ENCODE assay signal across 23 cellular contexts in genomic region chr12:101021442-101021841, GRCh38.
A peak's percentile ranks its signal among the peaks of the same experiment; 100 is the strongest.
DNase-seq lines count a peak whose midpoint lies in the region; ATAC-seq, FAIRE-seq and TF ChIP-seq lines count a peak whose summit lies in the region.
"Had no signal": no experiment of that assay in that cellular context is flagged by ENCODE, and none has a peak within 500 bp of the region (broad histone marks: within the 10 kb centered on the region; RNA-seq: fewer than 3 reads in every experiment).

No MANE protein-coding gene starts in this region.

- H3K27me3 ChIP-seq in SK-N-SH (ENCODE audit: insufficient read depth) (no peaks in the 10 kb centered on the region), hepatocyte (no peaks in the 10 kb centered on the region)
- H3K27me3 ChIP-seq: BLaER1, tibial artery had no signal

- DNase-seq in SK-N-SH: no peak
- DNase-seq in SK-N-MC (ENCODE audit: low read depth, low spot score): no peak
- no peak for DNase-seq in frontal cortex (ENCODE audit: low spot score in 2 of 2)
- no peak for DNase-seq in type B pancreatic cell (ENCODE audit: extremely low spot score, unreplicated experiment)
- DNase-seq in hepatocyte (ENCODE audit: low spot score): no peak
- no peak for DNase-seq in CD14-positive monocyte (ENCODE audit: low spot score)
- DNase-seq: activated CD4-positive, alpha-beta T cell treated with anti-CD3 and anti-CD28 coated beads for 48 hours; activated naive CD4-positive, alpha-beta T cell treated with anti-CD3 and anti-CD28 coated beads for 36 hours; activated T-cell treated with anti-CD3 and anti-CD28 coated beads, Interleukin-2, amount 50 U/mL, for 72 hours; amygdala; H9; left ventricle myocardium superior; NCI-H187; OCI-M1; psoas muscle; stimulated activated CD4-positive, alpha-beta T cell treated with anti-CD3 and anti-CD28 coated beads, Interleukin-4, amount 100 ng/mL, for 1 hour; T-helper 2 cell; tibial artery had no signal

- TF ChIP-seq RAD21 in SK-N-SH (IDR thresholded peaks at IDR 0.05; ENCODE audit: low read length): no peak

- TF ChIP-seq EP300 in SK-N-SH (IDR thresholded peaks at IDR 0.05; ENCODE audit: borderline replicate concordance in 1 of 2, low read depth in 1 of 2, low read length in 1 of 2): no peak

- H3K4me3 ChIP-seq in SK-N-SH (ENCODE audit: low read depth in 2 of 2, low read length in 1 of 2): no peak overlapping the region
- H3K4me3 ChIP-seq in SK-N-MC: peak overlapping the region; percentile 58
- H3K4me3 ChIP-seq in hepatocyte: no peak overlapping the region
- H3K4me3 ChIP-seq: BLaER1, psoas muscle, tibial artery had no signal

- H3K9me3 ChIP-seq in SK-N-SH: no peaks in the 10 kb centered on the region
- H3K9me3 ChIP-seq in SK-N-MC (ENCODE audit: low read depth, low read length): no peaks in the 10 kb centered on the region
- no peaks in the 10 kb centered on the region for H3K9me3 ChIP-seq in hepatocyte (ENCODE audit: low read depth)
- H3K9me3 ChIP-seq: psoas muscle, tibial artery had no signal

- H3K9me2 ChIP-seq in SK-N-SH (no peaks in the 10 kb centered on the region), hepatocyte (replicated peaks; ENCODE audit: insufficient read depth) (no peaks in the 10 kb centered on the region)

- H3K4me1 Mint-ChIP-seq in type B pancreatic cell (ENCODE audit: unreplicated experiment): peaks cover 9% of the 10 kb centered on the region
- H3K4me1 Mint-ChIP-seq in CD14-positive monocyte: no peaks in the 10 kb centered on the region
- H3K4me1 Mint-ChIP-seq: H9 had no signal

- H3K4me2 ChIP-seq in SK-N-SH (peak overlapping the region; percentile 37), hepatocyte (no peak overlapping the region)
- H3K4me2 ChIP-seq: BLaER1, KMS-11 had no signal

- CTCF ChIA-PET in SK-N-SH (lab: Yijun Ruan, JAX): no interaction called here

- H2AFZ ChIP-seq in SK-N-SH (ENCODE audit: low read depth) (no peak overlapping the region), hepatocyte (no peak overlapping the region)

- H3K27me3 Mint-ChIP-seq in type B pancreatic cell (no peaks in the 10 kb centered on the region), CD14-positive monocyte (ENCODE audit: low read depth in 3 of 3) (no peaks in the 10 kb centered on the region)
- H3K27me3 Mint-ChIP-seq: stimulated activated naive CD8-positive, alpha-beta T cell treated with anti-CD3 and anti-CD28 coated beads, Interleukin-15, Interleukin-2, amounts not matched to agents 100 ng/mL and 50 ng/mL, for 24 hours had no signal

- peak overlapping the region in 1 of 2 experiments; percentile 94; a peak in 3 of 4 replicates for H3K27ac ChIP-seq in SK-N-SH (ENCODE audit: low read depth in 2 of 2, low read length in 1 of 2)
- H3K27ac ChIP-seq in SK-N-MC: peak overlapping the region; percentile 26; the same call in 1 of the 2 replicates
- H3K27ac ChIP-seq in hepatocyte: no peak overlapping the region
- H3K27ac ChIP-seq: BLaER1, KMS-11, psoas muscle, tibial artery had no signal

- H3K36me3 Mint-ChIP-seq in type B pancreatic cell (peaks cover 8% of the 10 kb centered on the region), CD14-positive monocyte (no peaks in the 10 kb centered on the region)

- H4K20me1 ChIP-seq in SK-N-SH (ENCODE audit: insufficient read depth) (no peaks in the 10 kb centered on the region), hepatocyte (ENCODE audit: insufficient read depth, poor library complexity, severe bottlenecking) (no peaks in the 10 kb centered on the region)
- H4K20me1 ChIP-seq: BLaER1 had no signal

- H3K4me1 ChIP-seq in SK-N-SH (ENCODE audit: control insufficient read depth in 1 of 2, insufficient read depth in 2 of 2, low read depth in 1 of 2, low read length in 1 of 2) (peaks cover 0 to 31% of the 10 kb centered on the region in 2 experiments; a peak in 2 of 4 replicates), hepatocyte (ENCODE audit: insufficient read depth) (no peaks in the 10 kb centered on the region)
- H3K4me1 ChIP-seq: BLaER1, psoas muscle had no signal

- peak overlapping the region; percentile 40 for H3K27ac Mint-ChIP-seq in type B pancreatic cell
- no peak overlapping the region for H3K27ac Mint-ChIP-seq in CD14-positive monocyte
- H3K27ac Mint-ChIP-seq: activated naive CD4-positive, alpha-beta T cell treated with anti-CD3 and anti-CD28 coated beads for 36 hours; activated T-cell treated with anti-CD3 and anti-CD28 coated beads, Interleukin-2, amount 50 U/mL, for 72 hours; H9; stimulated activated naive CD8-positive, alpha-beta T cell treated with anti-CD3 and anti-CD28 coated beads, Interleukin-15, Interleukin-2, amounts not matched to agents 100 ng/mL and 50 ng/mL, for 24 hours had no signal

- H3K9me3 Mint-ChIP-seq in type B pancreatic cell (peaks cover 8% of the 10 kb centered on the region), CD14-positive monocyte (peaks cover 0 to 6% (median 2%) of the 10 kb centered on the region in 7 donors)
- H3K9me3 Mint-ChIP-seq: stimulated activated naive CD8-positive, alpha-beta T cell treated with anti-CD3 and anti-CD28 coated beads, Interleukin-15, Interleukin-2, amounts not matched to agents 100 ng/mL and 50 ng/mL, for 24 hours had no signal

- peak; percentile 23 for FAIRE-seq in frontal cortex (lab: Jason Lieb, UNC)

- no peak for ATAC-seq in SK-N-SH treated with all-trans-retinoic acid at 6 μM for 48 hours
- no peak for ATAC-seq in GM21367 (IDR thresholded peaks at IDR 0.05; ENCODE audit: unreplicated experiment)
- ATAC-seq: activated T-cell treated with anti-CD3 and anti-CD28 coated beads, Interleukin-2, amount 50 U/mL, for 72 hours had no signal

- 35% methylated on average over 3 of the region's 3 CpGs for WGBS in SK-N-SH (ENCODE audit: low lambda C conversion rate)
- 94% methylated on average over 3 of the region's 3 CpGs for WGBS in hepatocyte (ENCODE audit: low lambda C conversion rate, missing lambda C conversion rate)

- H3K79me2 ChIP-seq in SK-N-SH (ENCODE audit: insufficient read depth) (no peaks in the 10 kb centered on the region), hepatocyte (no peaks in the 10 kb centered on the region)

- POLR2A ChIA-PET in SK-N-SH (lab: Yijun Ruan, JAX): no interaction called here

- H3K4me3 Mint-ChIP-seq in type B pancreatic cell (no peak overlapping the region), CD14-positive monocyte (no peak overlapping the region)
- H3K4me3 Mint-ChIP-seq: activated naive CD4-positive, alpha-beta T cell treated with anti-CD3 and anti-CD28 coated beads for 36 hours; activated T-cell treated with anti-CD3 and anti-CD28 coated beads, Interleukin-2, amount 50 U/mL, for 72 hours; H9; stimulated activated naive CD8-positive, alpha-beta T cell treated with anti-CD3 and anti-CD28 coated beads, Interleukin-15, Interleukin-2, amounts not matched to agents 100 ng/mL and 50 ng/mL, for 24 hours had no signal

- H3K36me3 ChIP-seq in SK-N-SH (replicated peaks in 1 of 2; ENCODE audit: control insufficient read depth in 1 of 2, insufficient read depth in 2 of 2, low read length in 1 of 2): peaks cover 0 to 8% of the 10 kb centered on the region in 2 experiments
- no peaks in the 10 kb centered on the region for H3K36me3 ChIP-seq in SK-N-MC (ENCODE audit: insufficient read depth, low read length)
- H3K36me3 ChIP-seq in hepatocyte (replicated peaks; ENCODE audit: insufficient read depth, low read depth): no peaks in the 10 kb centered on the region
- H3K36me3 ChIP-seq: BLaER1, tibial artery had no signal

- TF ChIP-seq CTCF in SK-N-SH (IDR thresholded peaks at IDR 0.05) (no peak), type B pancreatic cell (conservative IDR thresholded peaks at IDR 0.05) (no peak), hepatocyte (IDR thresholded peaks at IDR 0.05; ENCODE audit: poor library complexity) (no peak), CD14-positive monocyte (IDR thresholded peaks at IDR 0.05) (no peak)

- peaks cover 33% of the 10 kb centered on the region for H3F3A ChIP-seq in SK-N-SH (replicated peaks; ENCODE audit: insufficient read depth)

- H3K9ac ChIP-seq in SK-N-SH (peak overlapping the region; percentile 13; the same call in 1 of the 2 replicates), SK-N-MC (ENCODE audit: insufficient read length) (no peak overlapping the region)
- H3K9ac ChIP-seq: BLaER1, KMS-11 had no signal

- intact Hi-C loops in CD14-positive monocyte (cut with micrococcal nuclease): no loop called here

TF ChIP-seq in SK-N-SH, 30 proteins besides CTCF, POLR2A, EP300 and RAD21 (continues in another document):
- TF ChIP-seq FOSL2 (IDR thresholded peaks at IDR 0.05; ENCODE audit: borderline replicate concordance, low read depth) (no peak), NFIC (IDR thresholded peaks at IDR 0.05; ENCODE audit: borderline replicate concordance) (no peak), TEAD4 (IDR thresholded peaks at IDR 0.05; ENCODE audit: borderline replicate concordance, insufficient read depth) (no peak), POLR2AphosphoS5 (IDR thresholded peaks at IDR 0.05; ENCODE audit: low read depth, low read length) (no peak), MEF2A (IDR thresholded peaks at IDR 0.05; ENCODE audit: borderline replicate concordance, low read depth) (no peak)

TF ChIP-seq in SK-N-SH treated with all-trans-retinoic acid at 6 μM for 48 hours, 23 proteins besides CTCF, POLR2A, EP300 and RAD21:
- TF ChIP-seq, protein P1, sequence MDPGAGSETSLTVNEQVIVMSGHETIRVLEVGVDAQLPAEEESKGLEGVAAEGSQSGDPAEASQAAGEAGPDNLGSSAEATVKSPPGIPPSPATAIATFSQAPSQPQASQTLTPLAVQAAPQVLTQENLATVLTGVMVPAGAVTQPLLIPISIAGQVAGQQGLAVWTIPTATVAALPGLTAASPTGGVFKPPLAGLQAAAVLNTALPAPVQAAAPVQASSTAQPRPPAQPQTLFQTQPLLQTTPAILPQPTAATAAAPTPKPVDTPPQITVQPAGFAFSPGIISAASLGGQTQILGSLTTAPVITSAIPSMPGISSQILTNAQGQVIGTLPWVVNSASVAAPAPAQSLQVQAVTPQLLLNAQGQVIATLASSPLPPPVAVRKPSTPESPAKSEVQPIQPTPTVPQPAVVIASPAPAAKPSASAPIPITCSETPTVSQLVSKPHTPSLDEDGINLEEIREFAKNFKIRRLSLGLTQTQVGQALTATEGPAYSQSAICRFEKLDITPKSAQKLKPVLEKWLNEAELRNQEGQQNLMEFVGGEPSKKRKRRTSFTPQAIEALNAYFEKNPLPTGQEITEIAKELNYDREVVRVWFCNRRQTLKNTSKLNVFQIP (CRISPR knock-in tag; IDR thresholded peaks at IDR 0.05; ENCODE audit: borderline replicate concordance, low read depth): no peak
- TF ChIP-seq ZC3H10 (CRISPR knock-in tag; IDR thresholded peaks at IDR 0.05) (no peak), SNAI2 (CRISPR knock-in tag; IDR thresholded peaks at IDR 0.05) (no peak), OSR1 (CRISPR knock-in tag; IDR thresholded peaks at IDR 0.05) (no peak)
